1 cellular context compared by ENCODE assay signal in genomic region chr9:101354143-101354764, GRCh38.
TF ChIP-seq lines count a peak whose summit lies in the region.

No MANE protein-coding gene starts in this region.

TF ChIP-seq in HepG2, 621 proteins besides CTCF, POLR2A, EP300 and RAD21 (continued from another document):
- TF ChIP-seq HOMEZ (CRISPR knock-in tag; IDR thresholded peaks at IDR 0.05; ENCODE audit: low read depth) (peak; percentile 96), ZNF337 (CRISPR knock-in tag; IDR thresholded peaks at IDR 0.05; ENCODE audit: borderline replicate concordance, low read depth) (peak; percentile 66; the same call in 1 of the 2 replicates), GZF1 (CRISPR knock-in tag; IDR thresholded peaks at IDR 0.05) (no peak), SYNCRIP (IDR thresholded peaks at IDR 0.05; ENCODE audit: insufficient read depth, low read depth, low read length) (no peak), LRRFIP1 (CRISPR knock-in tag; conservative IDR thresholded peaks at IDR 0.05) (no peak), HHEX (CRISPR knock-in tag; IDR thresholded peaks at IDR 0.05) (0 out of 2 replicates have a peak, but pooled peaks have one; percentile 19), NR2F2 (IDR thresholded peaks at IDR 0.05; ENCODE audit: borderline replicate concordance, low read depth) (peak; percentile 63; the same call in 1 of the 2 replicates), ZHX1 (CRISPR knock-in tag; IDR thresholded peaks at IDR 0.05; ENCODE audit: low read depth) (peak; percentile 49; the same call in 1 of the 2 replicates), ZNF136 (CRISPR knock-in tag; IDR thresholded peaks at IDR 0.05; ENCODE audit: low read depth) (peak; percentile 80; the same call in 1 of the 2 replicates), PRDM10 (CRISPR knock-in tag; IDR thresholded peaks at IDR 0.05; ENCODE audit: low read depth) (0 out of 2 replicates have a peak, but pooled peaks have one; percentile 61), ARID2 (CRISPR knock-in tag; IDR thresholded peaks at IDR 0.05; ENCODE audit: borderline replicate concordance) (no peak), ZNF639 (CRISPR knock-in tag; conservative IDR thresholded peaks at IDR 0.05) (no peak), HOXD1 (CRISPR knock-in tag; IDR thresholded peaks at IDR 0.05) (peak; percentile 24; the same call in 1 of the 2 replicates), ZBTB44 (CRISPR knock-in tag; IDR thresholded peaks at IDR 0.05) (no peak; the same call in 1 of the 2 replicates), ZFP37 (CRISPR knock-in tag; IDR thresholded peaks at IDR 0.05; ENCODE audit: borderline replicate concordance) (no peak), NFIB (CRISPR knock-in tag; IDR thresholded peaks at IDR 0.05; ENCODE audit: borderline replicate concordance) (no peak), ZNF407 (CRISPR knock-in tag; IDR thresholded peaks at IDR 0.05; ENCODE audit: not compliant biosample characterization) (no peak), RBM22 (optimal IDR thresholded peaks at IDR 0.05; ENCODE audit: low read length) (no peak), SIX1 (CRISPR knock-in tag; IDR thresholded peaks at IDR 0.05; ENCODE audit: borderline replicate concordance) (no peak), HMGXB4 (CRISPR knock-in tag; IDR thresholded peaks at IDR 0.05; ENCODE audit: borderline replicate concordance in 1 of 2, low read depth in 1 of 2) (no peak), ZNF572 (CRISPR knock-in tag; IDR thresholded peaks at IDR 0.05) (no peak)
TF ChIP-seq in HepG2: peak in this region for 186.
